ENCODE assay signal across 13 cellular contexts in the genomic region with DNA sequence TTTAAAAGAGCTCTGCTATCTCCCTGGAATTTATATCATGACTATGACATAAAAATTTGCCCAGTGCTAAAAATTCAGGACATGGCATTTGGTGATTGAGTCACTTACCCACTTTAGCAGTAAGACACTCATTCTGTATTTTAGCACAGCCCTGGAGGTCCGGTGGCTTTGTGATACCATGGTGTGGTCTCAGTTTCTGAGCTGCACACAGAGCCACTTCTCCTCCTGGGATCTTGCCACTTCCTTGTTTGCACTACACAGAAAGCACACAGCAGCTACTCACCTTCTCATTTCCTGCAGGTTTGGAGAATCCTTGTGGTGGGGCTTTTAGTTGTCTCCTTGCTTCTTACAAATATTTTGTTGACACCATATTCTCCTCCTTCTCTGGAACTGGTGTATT. TPM values are rescaled to one million over a fixed set of nuclear protein-coding genes. Genes with fewer than 3 reads are reported as not detected.
"Had no signal": no experiment of that assay in that cellular context is flagged by ENCODE, and none has a peak within 500 bp of the region (broad histone marks: within the 10 kb centered on the region; RNA-seq: fewer than 3 reads in every experiment).

No MANE protein-coding gene starts in this region.

RNA-seq across cellular contexts. Expression of gene GYPB, which starts 41.1 kb away (rescaled TPM):
- total RNA-seq: activated CD4-positive, alpha-beta T cell treated with anti-CD3 and anti-CD28 coated beads for 36 hours; activated CD4-positive, alpha-beta T cell treated with anti-CD3 and anti-CD28 coated beads, Interleukin-2, amount 10 ng/mL, durations not matched to agents 7 days and 5 days; activated CD8-positive, alpha-beta T cell treated with anti-CD3 and anti-CD28 coated beads, Interleukin-2, amount 10 ng/mL, durations not matched to agents 7 days and 5 days; activated T-helper 2 cell treated with anti-CD3 and anti-CD28 coated beads, Interferon-gamma antibody, Interleukin-2, Interleukin-4, amounts not matched to agents 10 μg/mL and 5 μg/mL and 100 μg/mL, durations not matched to agents 14 hours and 24 hours and 36 hours; ascending aorta; cardiac muscle cell; NCI-H460; OCI-LY7; Right ventricle myocardium superior; T-helper 1 cell treated with Interleukin-12 subunit alpha and Interleukin-12 subunit beta and Interleukin-4 antibody, amounts not matched to agents 30 ng/mL and 1 ng/mL, for 36 hours; T-helper 2 cell treated with Interferon-gamma antibody and Interleukin-4, amounts not matched to agents 100 ng/mL and 5 ng/mL, for 36 hours; WTC11 had no signal
- polyA plus RNA-seq: adipose tissue had no signal
